In genomic region chr2:79552653-79553052, GRCh38 we compare ENCODE assay signal across 25 cellular contexts. TPM values are rescaled to one million over a fixed set of nuclear protein-coding genes. Genes with fewer than 3 reads are reported as not detected.
"Had no signal": no experiment of that assay in that cellular context is flagged by ENCODE, and none has a peak within 500 bp of the region (broad histone marks: within the 10 kb centered on the region; RNA-seq: fewer than 3 reads in every experiment).

No MANE protein-coding gene starts in this region.

- DNase-seq: KBM-7, NCI-H1092, NCI-H1105 treated with DMSO at 0.1 percent for 48 hours, NCI-H1417 treated with DMSO at 0.1 percent for 48 hours, NCI-H146, NCI-H1694 treated with DMSO at 0.1 percent for 48 hours, NCI-H1930, NCI-H2081, NCI-H2107, NCI-H2227 treated with DMSO at 0.1 percent for 48 hours, NCI-H524, NCI-H526 treated with DMSO at 0.1 percent for 48 hours, NCI-H748 treated with DMSO at 0.1 percent for 48 hours, OCI-M1, PC-9, Peyer's patch, SHP77 treated with DMSO at 0.1 percent for 48 hours, SJCRH30, T-helper 1 cell had no signal

- H2AFZ ChIP-seq: PC-9 had no signal

- H3K9me3 ChIP-seq: SJCRH30 had no signal

- H3K4me1 ChIP-seq: Peyer's patch, SJCRH30 had no signal

- H3K27ac ChIP-seq: HL-60, PC-9, Peyer's patch, SJCRH30 had no signal

- ATAC-seq: Right ventricle myocardium inferior, SK-N-SH treated with all-trans-retinoic acid at 6 μM for 48 hours had no signal

- H3K4me2 ChIP-seq: PC-9 had no signal

- H3K4me3 ChIP-seq: PC-9, Peyer's patch, SJCRH30 had no signal

- H3K36me3 ChIP-seq: Peyer's patch, SJCRH30 had no signal

- H3K27me3 ChIP-seq: Peyer's patch, SJCRH30 had no signal

RNA-seq across cellular contexts. Expression of gene CTNNA2, which starts 39.8 kb away (rescaled TPM):
- total RNA-seq: MCF 10A, NCI-H460, PC-9, Right ventricle myocardium inferior, RPMI7951, SJCRH30 had no signal
